In the genomic region with DNA sequence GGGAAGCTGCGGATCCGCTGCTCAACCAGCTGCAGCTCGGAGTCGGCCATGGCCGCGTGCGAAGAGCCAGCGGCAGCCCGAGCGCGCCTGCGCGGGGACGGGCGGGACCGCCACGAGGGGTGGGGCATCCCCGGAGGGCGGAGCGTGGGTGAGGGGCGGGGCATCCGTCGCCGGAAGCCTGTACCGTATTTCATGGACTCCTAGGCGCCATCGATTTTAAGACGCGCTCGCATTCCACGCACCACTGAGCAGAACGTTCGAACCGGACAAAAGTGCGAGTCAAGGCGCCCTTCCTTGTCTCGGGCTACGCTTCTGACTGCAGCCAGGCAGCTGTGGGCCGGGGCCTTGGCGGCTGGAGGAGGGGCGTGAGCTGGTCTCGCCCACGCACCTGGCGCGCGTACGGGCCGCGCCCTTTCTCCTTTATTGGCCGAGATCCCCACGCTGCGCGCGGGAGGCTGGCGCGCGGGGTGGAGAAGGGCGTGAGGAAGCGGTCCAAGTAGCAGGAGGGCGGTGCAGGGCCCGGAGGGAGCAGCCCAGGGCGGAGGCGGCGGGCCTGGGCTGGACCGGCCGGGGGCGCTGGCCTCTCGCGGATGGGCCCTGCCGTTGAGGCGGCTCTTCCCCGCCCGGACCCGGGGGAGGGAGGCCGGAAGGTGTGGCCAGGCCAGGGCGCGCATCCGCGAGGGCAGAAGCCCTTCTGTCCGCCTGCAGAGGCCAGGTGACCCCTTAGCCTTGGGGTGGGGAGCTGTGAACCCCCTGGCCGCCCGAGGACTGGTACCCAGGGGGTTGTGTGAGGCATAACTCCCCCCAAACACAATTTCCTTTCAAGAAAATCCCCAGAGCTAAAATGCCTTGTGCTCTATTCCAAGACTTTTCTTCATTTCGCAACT, we compare ENCODE assay signal across 8 cellular contexts. TPM values are rescaled to one million over a fixed set of nuclear protein-coding genes. Genes with fewer than 3 reads are reported as not detected.
DNase-seq lines count a peak whose midpoint lies in the region; ATAC-seq and TF ChIP-seq lines count a peak whose summit lies in the region.

A gene with protein sequence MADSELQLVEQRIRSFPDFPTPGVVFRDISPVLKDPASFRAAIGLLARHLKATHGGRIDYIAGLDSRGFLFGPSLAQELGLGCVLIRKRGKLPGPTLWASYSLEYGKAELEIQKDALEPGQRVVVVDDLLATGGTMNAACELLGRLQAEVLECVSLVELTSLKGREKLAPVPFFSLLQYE (minus strand): TSS at position 79 of the 887 bp plus-strand sequence. CDS start 29 bp downstream, at position 50.

- peak; percentile 28 for TF ChIP-seq CTCF in GM20000 (IDR thresholded peaks at IDR 0.05; ENCODE audit: extremely low read depth, missing control alignments)

- peaks cover 18% of the 10 kb centered on the region for H3K4me1 ChIP-seq in effector memory CD4-positive, alpha-beta T cell (ENCODE audit: control insufficient read depth, insufficient read depth, low read length, poor library complexity, severe bottlenecking)

- peak; percentile 92 for DNase-seq in COLO668 (lab: John Stamatoyannopoulos, UW; ENCODE audit: unreplicated experiment)
- DNase-seq in GM20000 (ENCODE audit: low spot score), result peak; percentile 99
- peak; percentile 92 for DNase-seq in HT-29 (ENCODE audit: low spot score)
- peak; percentile 56 for DNase-seq in NK-92 (lab: John Stamatoyannopoulos, UW; ENCODE audit: unreplicated experiment)
- peak; percentile 93 for DNase-seq in effector memory CD4-positive, alpha-beta T cell
- DNase-seq in memory B cell (ENCODE audit: low spot score in 2 of 2), result peak; percentile 99 to 100
- peak; percentile 92 for DNase-seq in stimulated activated CD8-positive, alpha-beta memory T cell treated with anti-CD3 and anti-CD28 coated beads, Interleukin-12 subunit alpha, Interleukin-12 subunit beta, amount 100 ng/mL, for 1 hour (ENCODE audit: low read depth)

- CTCF ChIA-PET in activated CD8-positive, alpha-beta memory T cell treated with anti-CD3 and anti-CD28 coated beads for 36 hours (lab: Charles Lee), result interaction anchor here (0.8 to 6.2 kb wide), 9 partner anchors 9 to 355 kb away, joined by 3 to 37 read pairs (median 8); partner anchors contain the start of genes GALNS and TRAPPC2L

- no peaks in the 10 kb centered on the region for H3K27me3 ChIP-seq in effector memory CD4-positive, alpha-beta T cell (replicated peaks; ENCODE audit: control insufficient read depth, insufficient read depth, low read length, poor library complexity, severe bottlenecking)

- no peaks in the 10 kb centered on the region for H3K9me3 Mint-ChIP-seq in memory B cell

- POLR2A ChIA-PET in activated CD8-positive, alpha-beta memory T cell treated with anti-CD3 and anti-CD28 coated beads for 36 hours (lab: Charles Lee), result interaction anchor here (0.5 to 5.3 kb wide), 11 partner anchors 9 to 1063 kb away, joined by 3 to 68 read pairs (median 4); partner anchors contain the start of genes ACSF3, CDT1, GALNS and PIEZO1

- H3K27me3 Mint-ChIP-seq in memory B cell, result no peaks in the 10 kb centered on the region

- peak within 1 kb of the TSS; percentile 94 for H3K4me3 ChIP-seq in effector memory CD4-positive, alpha-beta T cell (ENCODE audit: insufficient read depth, low read depth, low read length, poor library complexity, severe bottlenecking)

- H3K27ac Mint-ChIP-seq in memory B cell, result peak within 1 kb of the TSS; percentile 91

- H3K4me3 Mint-ChIP-seq in memory B cell, result peak within 1 kb of the TSS; percentile 99

- no peaks in the 10 kb centered on the region for H3K9me3 ChIP-seq in effector memory CD4-positive, alpha-beta T cell (ENCODE audit: control insufficient read depth, low read length)

- ATAC-seq in memory B cell (ENCODE audit: low read depth), result peak; percentile 82

- H3K36me3 ChIP-seq in effector memory CD4-positive, alpha-beta T cell (ENCODE audit: control insufficient read depth, insufficient read depth, low read length), result peaks cover 14% of the 10 kb centered on the region

- H3K27ac ChIP-seq in effector memory CD4-positive, alpha-beta T cell (ENCODE audit: insufficient read depth, low read length, poor library complexity, severe bottlenecking), result peak within 1 kb of the TSS; percentile 77

- H3K4me1 Mint-ChIP-seq in memory B cell, result peaks cover 13% of the 10 kb centered on the region

- H3K36me3 Mint-ChIP-seq in memory B cell, result peaks cover 1% of the 10 kb centered on the region

RNA-seq across cellular contexts. Expression of the gene that starts here (rescaled TPM):
- total RNA-seq in HT-29 (2014; rRNA removed; shearing (Covaris generic)), result 669 and 675 TPM in 2 replicates
- 100 to 1,000 TPM; 325 to 330 TPM for total RNA-seq in activated CD8-positive, alpha-beta memory T cell treated with anti-CD3 and anti-CD28 coated beads for 36 hours

Comparison
In these comparisons a context has a peak if more than half of its experiments do, and no peak if none do; other contexts are left out.
1. Peak in every context shown above with its lines: DNase-seq, ATAC-seq, H3K4me3 ChIP-seq and H3K27ac ChIP-seq.